In the genomic region with DNA sequence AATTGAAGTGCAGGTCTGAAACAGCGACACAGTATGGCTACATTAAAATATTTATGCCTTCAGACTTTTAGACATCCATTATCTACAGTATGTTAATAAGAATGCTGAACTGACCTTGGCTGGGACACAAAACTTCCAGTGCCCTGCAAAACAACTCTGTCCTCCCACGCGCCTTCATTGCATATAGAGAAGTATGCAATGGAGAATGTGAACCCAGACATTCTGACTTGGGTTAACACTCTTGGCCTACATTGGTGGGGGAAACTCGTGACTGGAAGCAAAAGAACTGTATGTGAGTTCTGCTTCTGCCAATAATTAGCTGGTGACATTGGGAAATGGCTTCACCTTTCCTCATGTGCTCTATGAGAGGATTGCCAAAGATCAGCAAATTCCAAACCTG, we compare ENCODE assay signal across 34 cellular contexts.
"Had no signal": no experiment of that assay in that cellular context is flagged by ENCODE, and none has a peak within 500 bp of the region (broad histone marks: within the 10 kb centered on the region; RNA-seq: fewer than 3 reads in every experiment).

No MANE protein-coding gene starts in this region.

- H3K4me1 ChIP-seq: body of pancreas, breast epithelium had no signal

- H3K9me3 ChIP-seq: body of pancreas, breast epithelium had no signal

- H3K4me3 ChIP-seq: body of pancreas, breast epithelium had no signal

- H3K36me3 ChIP-seq: brain microvascular endothelial cell, breast epithelium had no signal

- FAIRE-seq: astrocyte, TTC549 had no signal

- H3K9me3 Mint-ChIP-seq: activated B cell treated with CpG ODN at 0.5 μM for 24 hours; activated CD4-positive, alpha-beta memory T cell treated with anti-CD3 and anti-CD28 coated beads for 36 hours; activated CD4-positive, alpha-beta T cell treated with anti-CD3 and anti-CD28 coated beads, Interleukin-2, amount 10 ng/mL, durations not matched to agents 24 days and 14 days; activated CD8-positive, alpha-beta T cell treated with anti-CD3 and anti-CD28 coated beads for 36 hours; activated naive CD4-positive, alpha-beta T cell treated with anti-CD3 and anti-CD28 coated beads, Interleukin-2, amount 10 ng/mL, durations not matched to agents 7 days and 5 days; activated naive CD4-positive, alpha-beta T cell treated with anti-CD3 and anti-CD28 coated beads, Interleukin-2, amount 50 U/mL, for 24 hours; activated naive CD8-positive, alpha-beta T cell treated with anti-CD3 and anti-CD28 coated beads, Interleukin-2, amount 10 ng/mL, durations not matched to agents 7 days and 5 days; activated naive CD8-positive, alpha-beta T cell treated with anti-CD3 and anti-CD28 coated beads, Interleukin-2, amount 50 U/mL, for 24 hours; activated T-cell treated with anti-CD3 and anti-CD28 coated beads, Interleukin-2, amount 50 U/mL, for 4 hours; activated T-cell treated with anti-CD3 and anti-CD28 coated beads, Interleukin-2, amount 50 U/mL, for 72 hours; activated T-helper 2 cell treated with anti-CD3 and anti-CD28 coated beads, Interferon-gamma antibody, Interleukin-2, Interleukin-4, amounts not matched to agents 10 μg/mL and 5 μg/mL and 100 μg/mL, durations not matched to agents 14 hours and 24 hours and 36 hours; T-cell had no signal

- H3K4me1 Mint-ChIP-seq: activated B cell treated with CpG ODN at 0.5 μM for 24 hours; activated CD4-positive, alpha-beta T cell treated with anti-CD3 and anti-CD28 coated beads, Interleukin-2, amount 10 ng/mL, durations not matched to agents 24 days and 14 days; activated naive CD4-positive, alpha-beta T cell treated with anti-CD3 and anti-CD28 coated beads, Interleukin-2, amount 10 ng/mL, durations not matched to agents 7 days and 5 days; activated naive CD4-positive, alpha-beta T cell treated with anti-CD3 and anti-CD28 coated beads, Interleukin-2, amount 50 U/mL, for 24 hours; activated naive CD8-positive, alpha-beta T cell treated with anti-CD3 and anti-CD28 coated beads, Interleukin-2, amount 10 ng/mL, durations not matched to agents 7 days and 5 days; activated naive CD8-positive, alpha-beta T cell treated with anti-CD3 and anti-CD28 coated beads, Interleukin-2, amount 50 U/mL, for 24 hours; T-cell; T-helper 17 cell had no signal

- H3K27ac ChIP-seq: body of pancreas, brain microvascular endothelial cell, breast epithelium, VCaP had no signal

- H3K36me3 Mint-ChIP-seq: activated CD4-positive, alpha-beta memory T cell treated with anti-CD3 and anti-CD28 coated beads for 36 hours; activated naive CD4-positive, alpha-beta T cell treated with anti-CD3 and anti-CD28 coated beads, Interleukin-2, amount 10 ng/mL, durations not matched to agents 7 days and 5 days; activated naive CD4-positive, alpha-beta T cell treated with anti-CD3 and anti-CD28 coated beads, Interleukin-2, amount 50 U/mL, for 24 hours; activated naive CD8-positive, alpha-beta T cell; activated naive CD8-positive, alpha-beta T cell treated with anti-CD3 and anti-CD28 coated beads, Interleukin-2, amount 10 ng/mL, durations not matched to agents 7 days and 5 days; T-cell had no signal

- H3K4me3 Mint-ChIP-seq: activated B cell treated with CpG ODN at 0.5 μM for 24 hours; activated CD4-positive, alpha-beta memory T cell treated with anti-CD3 and anti-CD28 coated beads for 36 hours; activated CD4-positive, alpha-beta T cell treated with anti-CD3 and anti-CD28 coated beads, Interleukin-2, amount 10 ng/mL, durations not matched to agents 24 days and 14 days; activated CD8-positive, alpha-beta T cell treated with anti-CD3 and anti-CD28 coated beads for 36 hours; activated naive CD4-positive, alpha-beta T cell treated with anti-CD3 and anti-CD28 coated beads, Interleukin-2, amount 10 ng/mL, durations not matched to agents 7 days and 5 days; activated naive CD4-positive, alpha-beta T cell treated with anti-CD3 and anti-CD28 coated beads, Interleukin-2, amount 50 U/mL, for 24 hours; activated naive CD8-positive, alpha-beta T cell; activated naive CD8-positive, alpha-beta T cell treated with anti-CD3 and anti-CD28 coated beads, Interleukin-2, amount 10 ng/mL, durations not matched to agents 7 days and 5 days; activated naive CD8-positive, alpha-beta T cell treated with anti-CD3 and anti-CD28 coated beads, Interleukin-2, amount 50 U/mL, for 24 hours; activated T-cell treated with anti-CD3 and anti-CD28 coated beads, Interleukin-2, amount 50 U/mL, for 4 hours; activated T-cell treated with anti-CD3 and anti-CD28 coated beads, Interleukin-2, amount 50 U/mL, for 72 hours; T-cell; T-helper 17 cell had no signal

- DNase-seq: activated B cell treated with CpG ODN at 0.5 μM for 24 hours; activated CD4-positive, alpha-beta memory T cell treated with anti-CD3 and anti-CD28 coated beads for 36 hours; activated CD4-positive, alpha-beta T cell treated with anti-CD3 and anti-CD28 coated beads for 4 hours; activated CD4-positive, alpha-beta T cell treated with anti-CD3 and anti-CD28 coated beads, Interleukin-2, amount 10 ng/mL, durations not matched to agents 24 days and 14 days; activated CD4-positive, alpha-beta T cell treated with anti-CD3 and anti-CD28 coated beads, Interleukin-2, amount 50 U/mL, for 1 hour; activated CD4-positive, alpha-beta T cell treated with anti-CD3 and anti-CD28 coated beads, Interleukin-2, amount 50 U/mL, for 4 hours; activated CD4-positive, CD25-positive, alpha-beta regulatory T cell treated with anti-CD3 and anti-CD28 coated beads, Interleukin-2, amount 50 U/mL, for 72 hours; activated CD8-positive, alpha-beta memory T cell treated with anti-CD3 and anti-CD28 coated beads, Interleukin-2, amount 50 U/mL, for 4 hours; activated CD8-positive, alpha-beta T cell treated with anti-CD3 and anti-CD28 coated beads for 36 hours; activated effector memory CD4-positive, alpha-beta T cell treated with Interleukin-2 at 50 U/mL for 16 hours; activated gamma-delta T cell; activated naive CD4-positive, alpha-beta T cell treated with anti-CD3 and anti-CD28 coated beads, Interleukin-2, amount 10 ng/mL, durations not matched to agents 7 days and 5 days; activated naive CD4-positive, alpha-beta T cell treated with Interleukin-2 at 50 U/mL for 16 hours; activated naive CD8-positive, alpha-beta T cell treated with anti-CD3 and anti-CD28 coated beads, Interleukin-2, amount 10 ng/mL, durations not matched to agents 7 days and 5 days; activated naive CD8-positive, alpha-beta T cell treated with anti-CD3 and anti-CD28 coated beads, Interleukin-2, amount 50 U/mL, for 24 hours; activated T-cell treated with anti-CD3 and anti-CD28 coated beads for 4 hours; activated T-cell treated with anti-CD3 and anti-CD28 coated beads, Interleukin-2, amount 50 U/mL, for 1 hour; activated T-cell treated with anti-CD3 and anti-CD28 coated beads, Interleukin-2, amount 50 U/mL, for 4 hours; activated T-cell treated with anti-CD3 and anti-CD28 coated beads, Interleukin-2, amount 50 U/mL, for 72 hours; amniotic stem cell; aorta; body of pancreas; brain microvascular endothelial cell; central memory CD4-positive, alpha-beta T cell; T-cell; T-helper 17 cell; T-helper 9 cell had no signal

- H3K27ac Mint-ChIP-seq: activated B cell treated with CpG ODN at 0.5 μM for 24 hours; activated CD4-positive, alpha-beta memory T cell treated with anti-CD3 and anti-CD28 coated beads for 36 hours; activated CD4-positive, alpha-beta T cell treated with anti-CD3 and anti-CD28 coated beads, Interleukin-2, amount 10 ng/mL, durations not matched to agents 24 days and 14 days; activated CD8-positive, alpha-beta T cell treated with anti-CD3 and anti-CD28 coated beads for 36 hours; activated naive CD4-positive, alpha-beta T cell treated with anti-CD3 and anti-CD28 coated beads, Interleukin-2, amount 10 ng/mL, durations not matched to agents 7 days and 5 days; activated naive CD4-positive, alpha-beta T cell treated with anti-CD3 and anti-CD28 coated beads, Interleukin-2, amount 50 U/mL, for 24 hours; activated naive CD8-positive, alpha-beta T cell; activated naive CD8-positive, alpha-beta T cell treated with anti-CD3 and anti-CD28 coated beads, Interleukin-2, amount 10 ng/mL, durations not matched to agents 7 days and 5 days; activated naive CD8-positive, alpha-beta T cell treated with anti-CD3 and anti-CD28 coated beads, Interleukin-2, amount 50 U/mL, for 24 hours; activated T-cell treated with anti-CD3 and anti-CD28 coated beads, Interleukin-2, amount 50 U/mL, for 72 hours; activated T-helper 2 cell treated with anti-CD3 and anti-CD28 coated beads, Interferon-gamma antibody, Interleukin-2, Interleukin-4, amounts not matched to agents 10 μg/mL and 5 μg/mL and 100 μg/mL, durations not matched to agents 14 hours and 24 hours and 36 hours; T-cell; T-helper 17 cell had no signal

- H3K27me3 Mint-ChIP-seq: activated CD4-positive, alpha-beta memory T cell treated with anti-CD3 and anti-CD28 coated beads for 36 hours; activated CD4-positive, alpha-beta T cell treated with anti-CD3 and anti-CD28 coated beads, Interleukin-2, amount 10 ng/mL, durations not matched to agents 24 days and 14 days; activated CD8-positive, alpha-beta T cell treated with anti-CD3 and anti-CD28 coated beads for 36 hours; activated naive CD4-positive, alpha-beta T cell treated with anti-CD3 and anti-CD28 coated beads, Interleukin-2, amount 50 U/mL, for 24 hours; activated naive CD8-positive, alpha-beta T cell treated with anti-CD3 and anti-CD28 coated beads, Interleukin-2, amount 10 ng/mL, durations not matched to agents 7 days and 5 days had no signal

- ATAC-seq: activated CD8-positive, alpha-beta T cell treated with anti-CD3 and anti-CD28 coated beads for 36 hours; activated naive CD8-positive, alpha-beta T cell treated with anti-CD3 and anti-CD28 coated beads, Interleukin-2, amount 50 U/mL, for 24 hours; activated T-cell treated with anti-CD3 and anti-CD28 coated beads, Interleukin-2, amount 50 U/mL, for 4 hours; activated T-cell treated with anti-CD3 and anti-CD28 coated beads, Interleukin-2, amount 50 U/mL, for 72 hours; body of pancreas; T-cell; T-helper 17 cell had no signal
